In genomic region chr11:73308003-73308962, GRCh38 we compare ENCODE assay signal across 8 cellular contexts.
DNase-seq lines count a peak whose midpoint lies in the region; ATAC-seq lines count a peak whose summit lies in the region.

ARHGEF17 (plus strand) TSS chr11:73308276; CDS start chr11:73308639, 363 bp downstream.

- peak; percentile 18 for ATAC-seq in HG02623 (IDR thresholded peaks at IDR 0.05; ENCODE audit: unreplicated experiment)

- peak; percentile 80 for DNase-seq in DMS53 (lab: John Stamatoyannopoulos, UW)
- no peak for DNase-seq in DMS53 treated with DMSO at 0.1 percent for 48 hours (lab: John Stamatoyannopoulos, UW; ENCODE audit: unreplicated experiment)
- DNase-seq in NCI-H1417 (lab: John Stamatoyannopoulos, UW) = peak; percentile 76 to 96 (median 94)
- DNase-seq in UCSD-AML1 (lab: John Stamatoyannopoulos, UW; ENCODE audit: unreplicated experiment) = peak; percentile 84
- peak; percentile 50 for DNase-seq in dedifferentiated amniotic fluid mesenchymal stem cell (ENCODE audit: extremely low spot score)
- peak; percentile 79 for DNase-seq in kidney tubule cell (ENCODE audit: low spot score)
- peak; percentile 9 to 19 for DNase-seq in stimulated activated CD4-positive, alpha-beta T cell treated with anti-CD3 and anti-CD28 coated beads, Interleukin-15, amount 100 ng/mL, for 48 hours (ENCODE audit: low read depth in 2 of 2)
